ENCODE assay signal across 8 cellular contexts in genomic region chr1:89994231-89994804, GRCh38. TPM values are rescaled to one million over a fixed set of nuclear protein-coding genes. Genes with fewer than 3 reads are reported as not detected.
DNase-seq lines count a peak whose midpoint lies in the region; ATAC-seq and TF ChIP-seq lines count a peak whose summit lies in the region.

No MANE protein-coding gene starts in this region.

- ATAC-seq in CD4-positive, alpha-beta T cell (ENCODE audit: poor library complexity), result no peak
- ATAC-seq in Panc1 (no peak), HG02938 (IDR thresholded peaks at IDR 0.05; ENCODE audit: unreplicated experiment) (no peak)

- H3K18ac ChIP-seq in neuronal stem cell (ENCODE audit: low read length), result no peak overlapping the region

- H3K9me3 Mint-ChIP-seq in CD4-positive, alpha-beta T cell, result no peaks in the 10 kb centered on the region

- in situ Hi-C loops in Panc1 (cut with HindIII; ENCODE audit: low pct_unique_long_range_greater_than_20kb, low sequenced_read_pairs), result no loop called here

- H3K36me3 Mint-ChIP-seq in CD4-positive, alpha-beta T cell (ENCODE audit: low read depth), result peaks cover 23% of the 10 kb centered on the region

- H3K4ac ChIP-seq in neuronal stem cell (ENCODE audit: low read length), result no peak overlapping the region

- no peak overlapping the region for H4K91ac ChIP-seq in neuronal stem cell (ENCODE audit: low read depth, low read length, poor library complexity)

- peak overlapping the region; percentile 95 for H2AFZ ChIP-seq in neuronal stem cell (ENCODE audit: low read length)

- H2BK5ac ChIP-seq in neuronal stem cell (ENCODE audit: low read length), result no peak overlapping the region

- H3K4me2 ChIP-seq in neuronal stem cell (ENCODE audit: insufficient read depth, low read length, poor library complexity, severe bottlenecking), result peak overlapping the region; percentile 41

- no CpG with 5 or more reads among the region's 16 CpGs for WGBS in neuronal stem cell (ENCODE audit: extremely low coverage in 2 of 2, insufficient read length in 2 of 2, insufficient replicate concordance in 1 of 2), 2 donors

- no peak for DNase-seq in CD4-positive, alpha-beta T cell
- DNase-seq in Panc1 (ENCODE audit: low read depth, low spot score) (no peak), epithelial cell of prostate (ENCODE audit: low read depth, low spot score) (no peak), neuronal stem cell (ENCODE audit: low spot score) (no peak), NCI-H2029 treated with DMSO at 0.1 percent for 48 hours (lab: John Stamatoyannopoulos, UW) (no peak), superior temporal gyrus (ENCODE audit: extremely low spot score) (no peak)
- no peak for DNase-seq in NK-92 treated with Interleukin-12 subunit alpha and Interleukin-12 subunit beta, amount 100 ng/mL, for 24 hours (lab: John Stamatoyannopoulos, UW)

- no peaks in the 10 kb centered on the region for H3K79me1 ChIP-seq in neuronal stem cell (ENCODE audit: low read depth, low read length)

- H2AK5ac ChIP-seq in neuronal stem cell (ENCODE audit: low read depth, low read length), result no peak overlapping the region

- no peaks in the 10 kb centered on the region for H3K27me3 Mint-ChIP-seq in CD4-positive, alpha-beta T cell

- BruUV-seq in Panc1 (replicated peaks; lab: Mats Ljungman, UMichigan), result TSS peak; percentile 97

- H3K4me3 ChIP-seq in Panc1 (ENCODE audit: low read depth in 2 of 2, low read length in 2 of 2), result peak overlapping the region; percentile 73 to 74
- peak overlapping the region; percentile 61 to 96 for H3K4me3 ChIP-seq in neuronal stem cell (ENCODE audit: low read length in 2 of 2)

- peaks cover 10% of the 10 kb centered on the region for H3K4me1 ChIP-seq in Panc1 (ENCODE audit: control insufficient read depth, insufficient read depth, low read length)
- H3K4me1 ChIP-seq in neuronal stem cell (ENCODE audit: control insufficient read depth in 2 of 2, insufficient read depth in 1 of 2, low read depth in 1 of 2, low read length in 2 of 2), result peaks cover 2 to 12% of the 10 kb centered on the region in 2 donors

- CTCF ChIA-PET in CD4-positive, alpha-beta T cell (lab: Charles Lee), result interaction anchor here (1.6 kb wide), 1 partner anchor 189 kb away, joined by 3 read pairs; no protein-coding TSS in a partner anchor
- CTCF ChIA-PET in Panc1 (lab: Charles Lee), result interaction anchor here (0.8 kb wide), 1 partner anchor 190 kb away, joined by 3 read pairs; no protein-coding TSS in a partner anchor

- no peak overlapping the region for H3K9ac ChIP-seq in neuronal stem cell (ENCODE audit: low read depth, low read length, poor library complexity)

- TF ChIP-seq CTCF in CD4-positive, alpha-beta T cell (IDR thresholded peaks at IDR 0.05), result no peak
- no peak for TF ChIP-seq CTCF in Panc1 (IDR thresholded peaks at IDR 0.05)

- H3K27me3 ChIP-seq in CD4-positive, alpha-beta T cell (ENCODE audit: control insufficient read depth, insufficient read depth, low read length), result no peaks in the 10 kb centered on the region
- H3K27me3 ChIP-seq in Panc1 (ENCODE audit: control insufficient read depth, insufficient read depth, low read length), result no peaks in the 10 kb centered on the region
- H3K27me3 ChIP-seq in neuronal stem cell (ENCODE audit: control insufficient read depth in 3 of 3, insufficient read depth in 3 of 3, low read depth in 1 of 3, low read length in 3 of 3), result no peaks in the 10 kb centered on the region

- H3K14ac ChIP-seq in neuronal stem cell (ENCODE audit: low read length), result no peak overlapping the region

- H4K8ac ChIP-seq in neuronal stem cell (ENCODE audit: low read depth, low read length), result no peak overlapping the region

- intact Hi-C loops in CD4-positive, alpha-beta T cell (cut with DNase I, micrococcal nuclease), result loop anchor here in 1 of 2 experiments (5.0 to 10.0 kb wide), 3 partner anchors 362 to 1310 kb away; partner anchors contain the start of genes GTF2B, LRRC8C and PKN2
- intact Hi-C loops in Panc1 (cut with micrococcal nuclease; ENCODE audit: unreplicated experiment), result no loop called here

- H2BK12ac ChIP-seq in neuronal stem cell (ENCODE audit: low read length), result no peak overlapping the region

- H3K9me3 ChIP-seq in CD4-positive, alpha-beta T cell (ENCODE audit: control insufficient read depth, low read length), result no peaks in the 10 kb centered on the region
- H3K9me3 ChIP-seq in Panc1 (ENCODE audit: control insufficient read depth, insufficient read depth, low read depth, low read length) (no peaks in the 10 kb centered on the region), neuronal stem cell (replicated peaks in 1 of 2; ENCODE audit: control insufficient read depth in 2 of 2, insufficient read depth in 1 of 2, low read depth in 1 of 2, low read length in 2 of 2) (no peaks in the 10 kb centered on the region)

- POLR2A ChIA-PET in CD4-positive, alpha-beta T cell (lab: Charles Lee), result interaction anchor here (0.9 to 1.4 kb wide), 4 partner anchors 8 to 1103 kb away, joined by 3 to 8 read pairs (median 4); partner anchors contain the start of genes GTF2B and LRRC8D
- POLR2A ChIA-PET in Panc1 (lab: Charles Lee), result no interaction called here

- H3K27ac Mint-ChIP-seq in CD4-positive, alpha-beta T cell, result peak overlapping the region; percentile 95

- peak overlapping the region; percentile 70 for H3K27ac ChIP-seq in CD4-positive, alpha-beta T cell (ENCODE audit: low read depth, low read length)
- H3K27ac ChIP-seq in Panc1 (ENCODE audit: low read length), result peak overlapping the region; percentile 91
- H3K27ac ChIP-seq in epithelial cell of prostate, result peak overlapping the region; percentile 81
- H3K27ac ChIP-seq in neuronal stem cell (replicated peaks; ENCODE audit: low read length), result peak overlapping the region; percentile 89

- peaks cover 40% of the 10 kb centered on the region for H3K4me1 Mint-ChIP-seq in CD4-positive, alpha-beta T cell (ENCODE audit: low read depth)

- H3K36me3 ChIP-seq in Panc1 (ENCODE audit: control insufficient read depth, insufficient read depth, low read length) (peaks cover 2% of the 10 kb centered on the region), neuronal stem cell (replicated peaks in 1 of 2; ENCODE audit: control insufficient read depth in 2 of 2, insufficient read depth in 2 of 2, low read length in 2 of 2) (peaks cover 0 to 20% of the 10 kb centered on the region in 2 donors)

- no peak overlapping the region for H2BK120ac ChIP-seq in neuronal stem cell (ENCODE audit: low read depth, low read length)

- H3K23ac ChIP-seq in neuronal stem cell (ENCODE audit: low read depth, low read length, poor library complexity), result no peak overlapping the region

- H3K4me3 Mint-ChIP-seq in CD4-positive, alpha-beta T cell, result peak overlapping the region; percentile 93

- H2BK15ac ChIP-seq in neuronal stem cell (ENCODE audit: low read length), result no peak overlapping the region

RNA-seq across cellular contexts. Expression of gene ZNF326, which starts 0.6 kb away (rescaled TPM):
- total RNA-seq in CD4-positive, alpha-beta T cell, result 10 to 100 TPM; 56.2 to 58.7 TPM
- total RNA-seq in Panc1 (2021; ENCODE audit: unreplicated experiment), result 19.7 TPM
- 9.1 TPM for polyA plus RNA-seq in Panc1 (2012; ENCODE audit: insufficient read length)
- 18.0 TPM for polyA plus RNA-seq in neuronal stem cell (2013, experiment 1 of 2)
- 18.2 TPM for polyA plus RNA-seq in neuronal stem cell (2013, experiment 2 of 2)
